In genomic region chr19:39498262-39499081, GRCh38 we compare ENCODE assay signal across 8 cellular contexts. TPM values are rescaled to one million over a fixed set of nuclear protein-coding genes. Genes with fewer than 3 reads are reported as not detected.
DNase-seq lines count a peak whose midpoint lies in the region; ATAC-seq and TF ChIP-seq lines count a peak whose summit lies in the region.

A gene with protein sequence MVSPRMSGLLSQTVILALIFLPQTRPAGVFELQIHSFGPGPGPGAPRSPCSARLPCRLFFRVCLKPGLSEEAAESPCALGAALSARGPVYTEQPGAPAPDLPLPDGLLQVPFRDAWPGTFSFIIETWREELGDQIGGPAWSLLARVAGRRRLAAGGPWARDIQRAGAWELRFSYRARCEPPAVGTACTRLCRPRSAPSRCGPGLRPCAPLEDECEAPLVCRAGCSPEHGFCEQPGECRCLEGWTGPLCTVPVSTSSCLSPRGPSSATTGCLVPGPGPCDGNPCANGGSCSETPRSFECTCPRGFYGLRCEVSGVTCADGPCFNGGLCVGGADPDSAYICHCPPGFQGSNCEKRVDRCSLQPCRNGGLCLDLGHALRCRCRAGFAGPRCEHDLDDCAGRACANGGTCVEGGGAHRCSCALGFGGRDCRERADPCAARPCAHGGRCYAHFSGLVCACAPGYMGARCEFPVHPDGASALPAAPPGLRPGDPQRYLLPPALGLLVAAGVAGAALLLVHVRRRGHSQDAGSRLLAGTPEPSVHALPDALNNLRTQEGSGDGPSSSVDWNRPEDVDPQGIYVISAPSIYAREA (plus strand): TSS chr19:39498947. CDS start chr19:39498975, 28 bp downstream.

- H3K27ac Mint-ChIP-seq in progenitor cell of endocrine pancreas = peak within 1 kb of the TSS; percentile 1

- ATAC-seq in HG03457 (IDR thresholded peaks at IDR 0.05; ENCODE audit: unreplicated experiment) = no peak

- no peaks in the 10 kb centered on the region for H3K9me3 ChIP-seq in NT2/D1 (ENCODE audit: insufficient read depth, low read length)

- no peaks in the 10 kb centered on the region for H3K36me3 Mint-ChIP-seq in progenitor cell of endocrine pancreas (ENCODE audit: insufficient read depth)

- H2AFZ ChIP-seq in ACC112 (ENCODE audit: low read length, unreplicated experiment) = peak within 1 kb of the TSS; percentile 50

- H3K4me3 ChIP-seq in ACC112 (ENCODE audit: low read depth, low read length) = peak within 1 kb of the TSS; percentile 69
- H3K4me3 ChIP-seq in NT2/D1 (ENCODE audit: insufficient read length, low read depth) = peak within 1 kb of the TSS; percentile 46
- H3K4me3 ChIP-seq in coronary artery = peak within 1 kb of the TSS; percentile 47

- H3K4me1 ChIP-seq in ACC112 (ENCODE audit: control insufficient read depth, insufficient read depth, low read length, unreplicated experiment) (peaks cover 5% of the 10 kb centered on the region), NT2/D1 (ENCODE audit: insufficient read depth, insufficient read length) (peaks cover 5% of the 10 kb centered on the region)

- no peak within 1 kb of the TSS for H3K27ac ChIP-seq in ACC112 (ENCODE audit: low read depth, low read length)
- H3K27ac ChIP-seq in coronary artery = no peak within 1 kb of the TSS

- no peaks in the 10 kb centered on the region for H3K9me3 Mint-ChIP-seq in progenitor cell of endocrine pancreas (ENCODE audit: low read depth)

- peak; percentile 41 for DNase-seq in HEK293T (ENCODE audit: extremely low spot score)
- DNase-seq in NT2/D1 (ENCODE audit: low read depth, low spot score) = no peak
- DNase-seq in coronary artery (ENCODE audit: low spot score) = no peak
- DNase-seq in progenitor cell of endocrine pancreas (ENCODE audit: low spot score, unreplicated experiment) = no peak
- no peak for DNase-seq in retina
- DNase-seq in NCI-H1048 (lab: John Stamatoyannopoulos, UW) = no peak

- no peaks in the 10 kb centered on the region for H3K79me2 ChIP-seq in ACC112 (ENCODE audit: control insufficient read depth, insufficient read depth, low read length, unreplicated experiment)

- POLR2A ChIA-PET in HEK293T (lab: Yijun Ruan, JAX) = interaction anchor here (1.0 to 4.8 kb wide), 6 partner anchors 17 to 63 kb away, joined by 4 to 34 read pairs (median 6); partner anchors contain the start of genes EID2B, RPS16 and TIMM50

- H3K27me3 ChIP-seq in ACC112 (ENCODE audit: insufficient read depth, low read length) (peaks cover 30% of the 10 kb centered on the region), NT2/D1 (ENCODE audit: insufficient read depth, insufficient read length) (peaks cover 53% of the 10 kb centered on the region)

- CTCF ChIA-PET in HEK293T (lab: Yijun Ruan, JAX) = interaction anchor here (0.9 to 1.2 kb wide), 4 partner anchors 9 to 53 kb away, joined by 3 to 9 read pairs (median 4); no protein-coding TSS in a partner anchor

- TF ChIP-seq CTCF in coronary artery (IDR thresholded peaks at IDR 0.05) (no peak), progenitor cell of endocrine pancreas (IDR thresholded peaks at IDR 0.05; ENCODE audit: unreplicated experiment) (no peak)

- peaks cover 59% of the 10 kb centered on the region for H3K27me3 Mint-ChIP-seq in progenitor cell of endocrine pancreas

- peak within 1 kb of the TSS; percentile 43 for H3K4me3 Mint-ChIP-seq in progenitor cell of endocrine pancreas (ENCODE audit: low read depth)

- peak within 1 kb of the TSS; percentile 67 for H3K9ac ChIP-seq in NT2/D1 (ENCODE audit: insufficient read length, low read depth)

- H3K36me3 ChIP-seq in ACC112 (ENCODE audit: insufficient read depth, low read length) (no peaks in the 10 kb centered on the region), NT2/D1 (ENCODE audit: insufficient read depth, insufficient read length, low read length) (no peaks in the 10 kb centered on the region)

- H3K4me1 Mint-ChIP-seq in progenitor cell of endocrine pancreas (ENCODE audit: low read depth) = peaks cover 8% of the 10 kb centered on the region

TF ChIP-seq in HEK293T, 16 proteins besides CTCF, POLR2A, EP300 and RAD21:
- no peak for TF ChIP-seq BHLHE40 (IDR thresholded peaks at IDR 0.05; ENCODE audit: borderline replicate concordance)
- TF ChIP-seq, protein P1, sequence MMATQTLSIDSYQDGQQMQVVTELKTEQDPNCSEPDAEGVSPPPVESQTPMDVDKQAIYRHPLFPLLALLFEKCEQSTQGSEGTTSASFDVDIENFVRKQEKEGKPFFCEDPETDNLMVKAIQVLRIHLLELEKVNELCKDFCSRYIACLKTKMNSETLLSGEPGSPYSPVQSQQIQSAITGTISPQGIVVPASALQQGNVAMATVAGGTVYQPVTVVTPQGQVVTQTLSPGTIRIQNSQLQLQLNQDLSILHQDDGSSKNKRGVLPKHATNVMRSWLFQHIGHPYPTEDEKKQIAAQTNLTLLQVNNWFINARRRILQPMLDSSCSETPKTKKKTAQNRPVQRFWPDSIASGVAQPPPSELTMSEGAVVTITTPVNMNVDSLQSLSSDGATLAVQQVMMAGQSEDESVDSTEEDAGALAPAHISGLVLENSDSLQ (IDR thresholded peaks at IDR 0.05) = peak; percentile 97
- peak; percentile 90 for TF ChIP-seq L3MBTL2 (conservative IDR thresholded peaks at IDR 0.05)

RNA-seq across cellular contexts. Expression of the gene that starts here (rescaled TPM):
- total RNA-seq in progenitor cell of endocrine pancreas = 0.93 and 1.1 TPM in 2 replicates
